ENCODE assay signal across 1 cellular context in the genomic region with DNA sequence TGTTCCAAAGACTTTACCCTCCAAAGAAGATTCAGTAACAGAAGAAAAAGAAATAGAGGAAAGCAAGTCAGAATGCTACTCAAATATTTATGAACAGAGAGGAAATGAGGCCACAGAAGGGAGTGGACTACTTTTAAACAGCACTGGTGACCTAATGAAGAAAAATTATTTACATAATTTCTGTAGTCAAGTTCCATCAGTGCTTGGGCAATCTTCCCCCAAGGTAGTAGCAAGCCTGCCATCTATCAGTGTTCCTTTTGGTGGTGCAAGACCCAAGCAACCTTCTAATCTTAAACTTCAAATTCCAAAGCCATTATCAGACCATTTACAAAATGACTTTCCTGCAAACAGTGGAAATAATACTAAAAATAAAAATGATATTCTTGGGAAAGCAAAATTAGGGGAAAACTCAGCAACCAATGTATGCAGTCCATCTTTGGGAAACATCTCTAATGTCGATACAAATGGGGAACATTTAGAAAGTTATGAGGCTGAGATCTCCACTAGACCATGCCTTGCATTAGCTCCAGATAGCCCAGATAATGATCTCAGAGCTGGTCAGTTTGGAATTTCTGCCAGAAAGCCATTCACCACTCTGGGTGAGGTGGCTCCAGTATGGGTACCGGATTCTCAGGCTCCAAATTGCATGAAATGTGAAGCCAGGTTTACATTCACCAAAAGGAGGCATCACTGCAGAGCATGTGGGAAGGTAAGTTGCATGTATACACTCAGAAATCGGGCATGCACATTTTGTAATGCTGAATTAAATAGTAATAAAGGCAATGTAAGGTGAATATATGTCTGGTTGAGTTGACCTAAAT.
TF ChIP-seq lines count a peak whose summit lies in the region.

No MANE protein-coding gene starts in this region.

TF ChIP-seq in K562, 482 proteins besides CTCF, POLR2A, EP300 and RAD21 (continued from another document):
- TF ChIP-seq, protein P1, sequence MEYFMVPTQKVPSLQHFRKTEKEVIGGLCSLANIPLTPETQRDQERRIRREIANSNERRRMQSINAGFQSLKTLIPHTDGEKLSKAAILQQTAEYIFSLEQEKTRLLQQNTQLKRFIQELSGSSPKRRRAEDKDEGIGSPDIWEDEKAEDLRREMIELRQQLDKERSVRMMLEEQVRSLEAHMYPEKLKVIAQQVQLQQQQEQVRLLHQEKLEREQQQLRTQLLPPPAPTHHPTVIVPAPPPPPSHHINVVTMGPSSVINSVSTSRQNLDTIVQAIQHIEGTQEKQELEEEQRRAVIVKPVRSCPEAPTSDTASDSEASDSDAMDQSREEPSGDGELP (CRISPR knock-in tag; IDR thresholded peaks at IDR 0.05; ENCODE audit: borderline replicate concordance) = no peak
- TF ChIP-seq SMAD3 (CRISPR knock-in tag; conservative IDR thresholded peaks at IDR 0.05) = no peak
- TF ChIP-seq, protein P2, sequence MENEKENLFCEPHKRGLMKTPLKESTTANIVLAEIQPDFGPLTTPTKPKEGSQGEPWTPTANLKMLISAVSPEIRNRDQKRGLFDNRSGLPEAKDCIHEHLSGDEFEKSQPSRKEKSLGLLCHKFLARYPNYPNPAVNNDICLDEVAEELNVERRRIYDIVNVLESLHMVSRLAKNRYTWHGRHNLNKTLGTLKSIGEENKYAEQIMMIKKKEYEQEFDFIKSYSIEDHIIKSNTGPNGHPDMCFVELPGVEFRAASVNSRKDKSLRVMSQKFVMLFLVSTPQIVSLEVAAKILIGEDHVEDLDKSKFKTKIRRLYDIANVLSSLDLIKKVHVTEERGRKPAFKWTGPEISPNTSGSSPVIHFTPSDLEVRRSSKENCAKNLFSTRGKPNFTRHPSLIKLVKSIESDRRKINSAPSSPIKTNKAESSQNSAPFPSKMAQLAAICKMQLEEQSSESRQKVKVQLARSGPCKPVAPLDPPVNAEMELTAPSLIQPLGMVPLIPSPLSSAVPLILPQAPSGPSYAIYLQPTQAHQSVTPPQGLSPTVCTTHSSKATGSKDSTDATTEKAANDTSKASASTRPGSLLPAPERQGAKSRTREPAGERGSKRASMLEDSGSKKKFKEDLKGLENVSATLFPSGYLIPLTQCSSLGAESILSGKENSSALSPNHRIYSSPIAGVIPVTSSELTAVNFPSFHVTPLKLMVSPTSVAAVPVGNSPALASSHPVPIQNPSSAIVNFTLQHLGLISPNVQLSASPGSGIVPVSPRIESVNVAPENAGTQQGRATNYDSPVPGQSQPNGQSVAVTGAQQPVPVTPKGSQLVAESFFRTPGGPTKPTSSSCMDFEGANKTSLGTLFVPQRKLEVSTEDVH (IDR thresholded peaks at IDR 0.05; ENCODE audit: low read depth, partially characterized antibody) = no peak
- peak; percentile 56; the same call in 1 of the 2 replicates for TF ChIP-seq CEBPG (CRISPR knock-in tag; IDR thresholded peaks at IDR 0.05)
- peak; percentile 57 to 62; a peak in 3 of 4 replicates for TF ChIP-seq CEBPG (tag; conservative IDR thresholded peaks at IDR 0.05 in 1 of 2, IDR thresholded peaks at IDR 0.05 in 1 of 2)
- TF ChIP-seq JUND (IDR thresholded peaks at IDR 0.05; ENCODE audit: borderline replicate concordance, low read depth, low read length) = no peak
- TF ChIP-seq JUND (tag; IDR thresholded peaks at IDR 0.05; ENCODE audit: borderline replicate concordance, low read depth, low read length) = peak; percentile 65; the same call in 1 of the 3 replicates
- TF ChIP-seq HMG20B (CRISPR knock-in tag; IDR thresholded peaks at IDR 0.05) = no peak
- TF ChIP-seq SIX5 (IDR thresholded peaks at IDR 0.05; ENCODE audit: borderline replicate concordance in 1 of 2, insufficient read depth in 1 of 2, low read depth in 1 of 2, low read length in 2 of 2) = no peak
- no peak for TF ChIP-seq DNMT1 (IDR thresholded peaks at IDR 0.05)
- TF ChIP-seq HMG20A (CRISPR knock-in tag; conservative IDR thresholded peaks at IDR 0.05) = no peak
- no peak for TF ChIP-seq NR2C2 (CRISPR knock-in tag; IDR thresholded peaks at IDR 0.05)
- TF ChIP-seq NR2C2 (tag; IDR thresholded peaks at IDR 0.05) = 0 out of 2 replicates have a peak, but pooled peaks have one; percentile 27
- TF ChIP-seq, protein P3, sequence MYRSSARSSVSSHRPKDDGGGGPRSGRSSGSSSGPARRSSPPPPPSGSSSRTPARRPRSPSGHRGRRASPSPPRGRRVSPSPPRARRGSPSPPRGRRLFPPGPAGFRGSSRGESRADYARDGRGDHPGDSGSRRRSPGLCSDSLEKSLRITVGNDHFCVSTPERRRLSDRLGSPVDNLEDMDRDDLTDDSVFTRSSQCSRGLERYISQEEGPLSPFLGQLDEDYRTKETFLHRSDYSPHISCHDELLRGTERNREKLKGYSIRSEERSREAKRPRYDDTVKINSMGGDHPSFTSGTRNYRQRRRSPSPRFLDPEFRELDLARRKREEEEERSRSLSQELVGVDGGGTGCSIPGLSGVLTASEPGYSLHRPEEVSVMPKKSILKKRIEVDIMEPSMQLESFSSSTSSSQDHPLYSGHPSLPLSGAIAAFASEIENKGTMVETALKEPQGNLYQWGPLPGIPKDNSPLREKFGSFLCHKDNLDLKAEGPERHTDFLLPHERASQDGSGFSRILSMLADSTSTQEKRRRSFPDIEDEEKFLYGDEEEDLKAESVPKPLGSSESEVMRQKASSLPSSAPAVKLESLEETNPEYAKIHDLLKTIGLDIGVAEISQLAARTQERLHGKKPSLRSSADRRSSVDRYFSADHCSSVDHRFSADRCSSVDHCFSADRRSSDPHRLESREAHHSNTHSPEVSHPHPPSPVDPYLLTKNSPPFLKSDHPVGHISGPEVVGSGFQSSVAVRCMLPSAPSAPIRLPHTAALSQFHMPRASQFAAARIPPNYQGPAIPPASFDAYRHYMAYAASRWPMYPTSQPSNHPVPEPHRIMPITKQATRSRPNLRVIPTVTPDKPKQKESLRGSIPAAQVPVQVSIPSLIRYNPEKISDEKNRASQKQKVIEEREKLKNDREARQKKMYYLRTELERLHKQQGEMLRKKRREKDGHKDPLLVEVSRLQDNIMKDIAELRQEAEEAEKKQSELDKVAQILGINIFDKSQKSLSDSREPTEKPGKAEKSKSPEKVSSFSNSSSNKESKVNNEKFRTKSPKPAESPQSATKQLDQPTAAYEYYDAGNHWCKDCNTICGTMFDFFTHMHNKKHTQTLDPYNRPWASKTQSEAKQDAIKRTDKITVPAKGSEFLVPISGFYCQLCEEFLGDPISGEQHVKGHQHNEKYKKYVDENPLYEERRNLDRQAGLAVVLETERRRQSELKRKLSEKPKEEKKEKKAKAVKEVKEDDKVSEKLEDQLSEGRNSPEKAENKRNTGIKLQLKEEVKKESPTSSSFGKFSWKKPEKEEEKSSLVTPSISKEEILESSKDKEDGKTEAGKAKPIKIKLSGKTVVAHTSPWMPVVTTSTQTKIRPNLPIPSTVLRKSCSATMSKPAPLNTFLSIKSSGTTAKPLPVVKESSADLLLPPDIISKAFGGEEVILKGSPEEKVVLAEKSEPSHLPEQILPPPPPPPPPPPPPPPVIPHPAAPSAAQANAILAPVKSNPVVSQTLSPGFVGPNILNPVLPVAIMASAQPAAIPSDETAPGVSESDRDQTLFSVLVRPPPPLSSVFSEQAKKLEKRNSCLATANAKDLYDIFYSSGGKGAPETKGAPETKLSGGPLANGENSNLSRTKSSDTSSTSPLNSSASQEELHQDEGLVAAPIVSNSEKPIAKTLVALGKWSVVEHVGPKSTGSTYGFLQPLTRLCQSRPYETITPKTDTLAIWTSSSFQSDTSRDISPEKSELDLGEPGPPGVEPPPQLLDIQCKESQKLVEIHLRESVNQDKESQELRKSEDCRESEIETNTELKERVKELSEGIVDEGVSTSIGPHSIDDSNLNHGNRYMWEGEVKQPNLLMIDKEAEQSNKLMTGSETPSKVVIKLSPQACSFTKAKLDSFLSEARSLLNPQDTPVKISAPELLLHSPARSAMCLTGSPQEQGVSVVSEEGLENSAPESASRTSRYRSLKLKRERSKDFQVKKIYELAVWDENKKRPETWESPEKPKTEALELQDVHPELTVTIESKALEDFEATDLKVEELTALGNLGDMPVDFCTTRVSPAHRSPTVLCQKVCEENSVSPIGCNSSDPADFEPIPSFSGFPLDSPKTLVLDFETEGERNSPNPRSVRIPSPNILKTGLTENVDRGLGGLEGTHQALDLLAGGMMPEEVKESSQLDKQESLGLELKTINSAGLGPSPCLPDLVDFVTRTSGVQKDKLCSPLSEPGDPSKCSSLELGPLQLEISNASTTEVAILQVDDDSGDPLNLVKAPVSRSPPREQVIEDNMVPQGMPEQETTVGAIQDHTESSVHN (IDR thresholded peaks at IDR 0.05; ENCODE audit: borderline replicate concordance in 1 of 2, low read depth in 1 of 2) = 0 out of 4 replicates have a peak, but pooled peaks of 1 of the 2 experiments have one; percentile 8
TF ChIP-seq in K562: peak in this region for 5.
